ENCODE assay signal across 20 cellular contexts in genomic region chr6:121868191-121868590, GRCh38.
"Had no signal": no experiment of that assay in that cellular context is flagged by ENCODE, and none has a peak within 500 bp of the region (broad histone marks: within the 10 kb centered on the region; RNA-seq: fewer than 3 reads in every experiment).

No MANE protein-coding gene starts in this region.

- H3K4me1 ChIP-seq: foreskin keratinocyte, left ventricle myocardium inferior, testis had no signal

- H3K4me3 ChIP-seq: dorsolateral prefrontal cortex, left ventricle myocardium inferior, testis had no signal

- H3K36me3 ChIP-seq: left ventricle myocardium inferior had no signal

- H3K9me3 ChIP-seq: left ventricle myocardium inferior, testis had no signal

- H3K27ac Mint-ChIP-seq: activated CD8-positive, alpha-beta memory T cell treated with anti-CD3 and anti-CD28 coated beads, Interleukin-2, amount 10 ng/mL, durations not matched to agents 7 days and 5 days; activated naive CD4-positive, alpha-beta T cell treated with anti-CD3 and anti-CD28 coated beads, Interleukin-2, amount 50 U/mL, for 72 hours; memory B cell; nephron; stimulated activated naive CD8-positive, alpha-beta T cell treated with anti-CD3 and anti-CD28 coated beads, Interleukin-15, amount 100 ng/mL, for 72 hours; T-helper 2 cell treated with Interferon-gamma antibody and Interleukin-4, amounts not matched to agents 5 μg/mL and 100 μg/mL, for 36 hours had no signal

- H3K4me3 Mint-ChIP-seq: activated CD8-positive, alpha-beta memory T cell treated with anti-CD3 and anti-CD28 coated beads, Interleukin-2, amount 10 ng/mL, durations not matched to agents 7 days and 5 days; activated T-cell treated with anti-CD3 and anti-CD28 coated beads, Interleukin-2, amount 50 U/mL, for 4 hours; memory B cell; nephron; stimulated activated naive CD8-positive, alpha-beta T cell treated with anti-CD3 and anti-CD28 coated beads, Interleukin-15, amount 100 ng/mL, for 72 hours; T-helper 2 cell treated with Interferon-gamma antibody and Interleukin-4, amounts not matched to agents 5 μg/mL and 100 μg/mL, for 36 hours had no signal

- H3K27ac ChIP-seq: dorsolateral prefrontal cortex, foreskin keratinocyte, left ventricle myocardium inferior, testis had no signal

- ATAC-seq: activated CD8-positive, alpha-beta memory T cell treated with anti-CD3 and anti-CD28 coated beads, Interleukin-2, amount 10 ng/mL, durations not matched to agents 7 days and 5 days; activated naive CD4-positive, alpha-beta T cell treated with anti-CD3 and anti-CD28 coated beads, Interleukin-2, amount 50 U/mL, for 72 hours; activated T-cell treated with anti-CD3 and anti-CD28 coated beads, Interleukin-2, amount 50 U/mL, for 4 hours; esophagus mucosa; foreskin keratinocyte; stimulated activated naive CD8-positive, alpha-beta T cell treated with anti-CD3 and anti-CD28 coated beads, Interleukin-15, amount 100 ng/mL, for 72 hours had no signal

- H3K36me3 Mint-ChIP-seq: activated CD8-positive, alpha-beta memory T cell treated with anti-CD3 and anti-CD28 coated beads, Interleukin-2, amount 10 ng/mL, durations not matched to agents 7 days and 5 days; activated naive CD4-positive, alpha-beta T cell treated with anti-CD3 and anti-CD28 coated beads, Interleukin-2, amount 50 U/mL, for 72 hours; memory B cell had no signal

- DNase-seq: activated CD4-positive, alpha-beta T cell treated with anti-CD3 and anti-CD28 coated beads for 1 hour; activated CD4-positive, alpha-beta T cell treated with anti-CD3 and anti-CD28 coated beads, Interleukin-2, amount 50 U/mL, for 48 hours; activated CD8-positive, alpha-beta memory T cell treated with anti-CD3 and anti-CD28 coated beads, Interleukin-2, amount 10 ng/mL, durations not matched to agents 7 days and 5 days; activated effector memory CD4-positive, alpha-beta T cell treated with anti-CD3 and anti-CD28 coated beads, Interleukin-2, amount 50 U/mL, for 16 hours; activated T-cell treated with anti-CD3 and anti-CD28 coated beads, Interleukin-2, amount 50 U/mL, for 4 hours; anterior cingulate cortex; dorsolateral prefrontal cortex; foreskin keratinocyte; head of caudate nucleus; left ventricle myocardium inferior; occipital lobe; stimulated activated CD4-positive, alpha-beta T cell treated with anti-CD3 and anti-CD28 coated beads, Interleukin-15, amount 100 ng/mL, for 24 hours; stimulated activated CD4-positive, alpha-beta T cell treated with anti-CD3 and anti-CD28 coated beads, Interleukin-4, amount 100 ng/mL, for 24 hours; stimulated activated naive CD8-positive, alpha-beta T cell treated with anti-CD3 and anti-CD28 coated beads, Interleukin-15, amount 100 ng/mL, for 72 hours; testis had no signal

- H3K9me3 Mint-ChIP-seq: activated T-cell treated with anti-CD3 and anti-CD28 coated beads, Interleukin-2, amount 50 U/mL, for 4 hours; T-helper 2 cell treated with Interferon-gamma antibody and Interleukin-4, amounts not matched to agents 5 μg/mL and 100 μg/mL, for 36 hours had no signal

- H3K4me1 Mint-ChIP-seq: activated CD8-positive, alpha-beta memory T cell treated with anti-CD3 and anti-CD28 coated beads, Interleukin-2, amount 10 ng/mL, durations not matched to agents 7 days and 5 days; memory B cell; nephron; stimulated activated naive CD8-positive, alpha-beta T cell treated with anti-CD3 and anti-CD28 coated beads, Interleukin-15, amount 100 ng/mL, for 72 hours had no signal

- H3K27me3 ChIP-seq: foreskin keratinocyte, testis had no signal

- H3K27me3 Mint-ChIP-seq: activated CD8-positive, alpha-beta memory T cell treated with anti-CD3 and anti-CD28 coated beads, Interleukin-2, amount 10 ng/mL, durations not matched to agents 7 days and 5 days; memory B cell; stimulated activated naive CD8-positive, alpha-beta T cell treated with anti-CD3 and anti-CD28 coated beads, Interleukin-15, amount 100 ng/mL, for 72 hours had no signal
